In genomic region chr9:95613670-95614069, GRCh38 we compare ENCODE assay signal across 8 cellular contexts.
"Had no signal": no experiment of that assay in that cellular context is flagged by ENCODE, and none has a peak within 500 bp of the region (broad histone marks: within the 10 kb centered on the region; RNA-seq: fewer than 3 reads in every experiment).

No MANE protein-coding gene starts in this region.

- ATAC-seq: GM12878 had no signal

- FAIRE-seq: G401.6, GM12878, GM12891, GM12892, GM18507, GM19239 had no signal

- DNase-seq: GDM1, GF-D8 had no signal

- H3K4me3 ChIP-seq: GM12878 had no signal
